Comparison of ENCODE assay signal across 6 cellular contexts in genomic region chr17:22128171-22128570, GRCh38.
"Had no signal": no experiment of that assay in that cellular context is flagged by ENCODE, and none has a peak within 500 bp of the region (broad histone marks: within the 10 kb centered on the region; RNA-seq: fewer than 3 reads in every experiment).

No MANE protein-coding gene starts in this region.

- ATAC-seq: HepG2 had no signal

- H3K27ac ChIP-seq: HL-60 had no signal

- DNase-seq: IMR-90, KBM-7, KG1 had no signal

- FAIRE-seq: HepG2, HTR-8/SVneo had no signal
